ENCODE assay signal across 1 cellular context in genomic region chr3:67654099-67654831, GRCh38.
TF ChIP-seq lines count a peak whose summit lies in the region.

A gene with protein sequence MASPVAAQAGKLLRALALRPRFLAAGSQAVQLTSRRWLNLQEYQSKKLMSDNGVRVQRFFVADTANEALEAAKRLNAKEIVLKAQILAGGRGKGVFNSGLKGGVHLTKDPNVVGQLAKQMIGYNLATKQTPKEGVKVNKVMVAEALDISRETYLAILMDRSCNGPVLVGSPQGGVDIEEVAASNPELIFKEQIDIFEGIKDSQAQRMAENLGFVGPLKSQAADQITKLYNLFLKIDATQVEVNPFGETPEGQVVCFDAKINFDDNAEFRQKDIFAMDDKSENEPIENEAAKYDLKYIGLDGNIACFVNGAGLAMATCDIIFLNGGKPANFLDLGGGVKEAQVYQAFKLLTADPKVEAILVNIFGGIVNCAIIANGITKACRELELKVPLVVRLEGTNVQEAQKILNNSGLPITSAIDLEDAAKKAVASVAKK (minus strand): TSS chr3:67654612. CDS start chr3:67654586, 26 bp downstream.

TF ChIP-seq in HepG2, 621 proteins besides CTCF, POLR2A, EP300 and RAD21 (continued from another document and continues in another):
- TF ChIP-seq, protein P1, sequence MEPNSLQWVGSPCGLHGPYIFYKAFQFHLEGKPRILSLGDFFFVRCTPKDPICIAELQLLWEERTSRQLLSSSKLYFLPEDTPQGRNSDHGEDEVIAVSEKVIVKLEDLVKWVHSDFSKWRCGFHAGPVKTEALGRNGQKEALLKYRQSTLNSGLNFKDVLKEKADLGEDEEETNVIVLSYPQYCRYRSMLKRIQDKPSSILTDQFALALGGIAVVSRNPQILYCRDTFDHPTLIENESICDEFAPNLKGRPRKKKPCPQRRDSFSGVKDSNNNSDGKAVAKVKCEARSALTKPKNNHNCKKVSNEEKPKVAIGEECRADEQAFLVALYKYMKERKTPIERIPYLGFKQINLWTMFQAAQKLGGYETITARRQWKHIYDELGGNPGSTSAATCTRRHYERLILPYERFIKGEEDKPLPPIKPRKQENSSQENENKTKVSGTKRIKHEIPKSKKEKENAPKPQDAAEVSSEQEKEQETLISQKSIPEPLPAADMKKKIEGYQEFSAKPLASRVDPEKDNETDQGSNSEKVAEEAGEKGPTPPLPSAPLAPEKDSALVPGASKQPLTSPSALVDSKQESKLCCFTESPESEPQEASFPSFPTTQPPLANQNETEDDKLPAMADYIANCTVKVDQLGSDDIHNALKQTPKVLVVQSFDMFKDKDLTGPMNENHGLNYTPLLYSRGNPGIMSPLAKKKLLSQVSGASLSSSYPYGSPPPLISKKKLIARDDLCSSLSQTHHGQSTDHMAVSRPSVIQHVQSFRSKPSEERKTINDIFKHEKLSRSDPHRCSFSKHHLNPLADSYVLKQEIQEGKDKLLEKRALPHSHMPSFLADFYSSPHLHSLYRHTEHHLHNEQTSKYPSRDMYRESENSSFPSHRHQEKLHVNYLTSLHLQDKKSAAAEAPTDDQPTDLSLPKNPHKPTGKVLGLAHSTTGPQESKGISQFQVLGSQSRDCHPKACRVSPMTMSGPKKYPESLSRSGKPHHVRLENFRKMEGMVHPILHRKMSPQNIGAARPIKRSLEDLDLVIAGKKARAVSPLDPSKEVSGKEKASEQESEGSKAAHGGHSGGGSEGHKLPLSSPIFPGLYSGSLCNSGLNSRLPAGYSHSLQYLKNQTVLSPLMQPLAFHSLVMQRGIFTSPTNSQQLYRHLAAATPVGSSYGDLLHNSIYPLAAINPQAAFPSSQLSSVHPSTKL (CRISPR knock-in tag; IDR thresholded peaks at IDR 0.05): peak; percentile 62
- TF ChIP-seq ZNF614 (CRISPR knock-in tag; IDR thresholded peaks at IDR 0.05; ENCODE audit: borderline replicate concordance) (0 out of 2 replicates have a peak, but pooled peaks have one; percentile 13), ZBTB1 (CRISPR knock-in tag; IDR thresholded peaks at IDR 0.05; ENCODE audit: borderline replicate concordance) (no peak), FOXO1 (CRISPR knock-in tag; IDR thresholded peaks at IDR 0.05) (no peak), ATM (IDR thresholded peaks at IDR 0.05; ENCODE audit: borderline replicate concordance) (no peak), AGO2 (optimal IDR thresholded peaks at IDR 0.05; ENCODE audit: low read depth, low read length) (peak; percentile 90), ZNF878 (CRISPR knock-in tag; IDR thresholded peaks at IDR 0.05) (peak; percentile 88; the same call in 1 of the 2 replicates), MAFG (CRISPR knock-in tag; IDR thresholded peaks at IDR 0.05) (no peak), CSRNP1 (CRISPR knock-in tag; IDR thresholded peaks at IDR 0.05) (peak; percentile 59; the same call in 1 of the 2 replicates), MEIS1 (CRISPR knock-in tag; IDR thresholded peaks at IDR 0.05; ENCODE audit: borderline replicate concordance) (no peak; the same call in 1 of the 2 replicates), ZNF543 (CRISPR knock-in tag; IDR thresholded peaks at IDR 0.05) (peak; percentile 83; the same call in 1 of the 2 replicates), ZXDC (CRISPR knock-in tag; IDR thresholded peaks at IDR 0.05) (peak; percentile 33; the same call in 1 of the 2 replicates), ZNF780A (CRISPR knock-in tag; IDR thresholded peaks at IDR 0.05) (no peak), SMARCC2 (IDR thresholded peaks at IDR 0.05) (no peak), ZNF430 (CRISPR knock-in tag; IDR thresholded peaks at IDR 0.05) (peak; percentile 93), ASH2L (IDR thresholded peaks at IDR 0.05; ENCODE audit: insufficient read length, low read depth, low read length) (peak; percentile 90), MXD4 (CRISPR knock-in tag; IDR thresholded peaks at IDR 0.05) (peak; percentile 42; the same call in 1 of the 2 replicates), ZNF274 (CRISPR knock-in tag; IDR thresholded peaks at IDR 0.05) (peak; percentile 25; the same call in 1 of the 2 replicates), ZNF562 (CRISPR knock-in tag; IDR thresholded peaks at IDR 0.05; ENCODE audit: borderline replicate concordance) (no peak), REL (CRISPR knock-in tag; conservative IDR thresholded peaks at IDR 0.05) (no peak), PREB (CRISPR knock-in tag; IDR thresholded peaks at IDR 0.05) (no peak), KDM5B (CRISPR knock-in tag; IDR thresholded peaks at IDR 0.05; ENCODE audit: borderline replicate concordance) (peak; percentile 95; the same call in 1 of the 2 replicates), ZNF441 (CRISPR knock-in tag; IDR thresholded peaks at IDR 0.05; ENCODE audit: borderline replicate concordance) (peak; percentile 50; the same call in 1 of the 2 replicates), TMF1 (CRISPR knock-in tag; IDR thresholded peaks at IDR 0.05; ENCODE audit: low read depth) (peak; percentile 46; the same call in 1 of the 2 replicates), RNF2 (conservative IDR thresholded peaks at IDR 0.05; ENCODE audit: low read depth) (0 out of 2 replicates have a peak, but pooled peaks have one; percentile 36), ZNF292 (CRISPR knock-in tag; IDR thresholded peaks at IDR 0.05; ENCODE audit: borderline replicate concordance, low read depth) (no peak), KLF16 (CRISPR knock-in tag; IDR thresholded peaks at IDR 0.05) (0 out of 4 replicates have a peak, but pooled peaks of 1 of the 2 experiments have one; percentile 61), GABPA (IDR thresholded peaks at IDR 0.05; ENCODE audit: low read depth, low read length) (peak; percentile 19; the same call in 1 of the 2 replicates), GABPA (CRISPR knock-in tag; IDR thresholded peaks at IDR 0.05; ENCODE audit: low read depth) (0 out of 2 replicates have a peak, but pooled peaks have one; percentile 43), XRCC5 (optimal IDR thresholded peaks at IDR 0.05; ENCODE audit: low read length) (no peak), CBX1 (IDR thresholded peaks at IDR 0.05; ENCODE audit: low read depth) (no peak), TFDP1 (CRISPR knock-in tag; IDR thresholded peaks at IDR 0.05; ENCODE audit: borderline replicate concordance) (peak; percentile 61; the same call in 1 of the 2 replicates), SKIL (CRISPR knock-in tag; IDR thresholded peaks at IDR 0.05; ENCODE audit: borderline replicate concordance) (no peak), RELA (CRISPR knock-in tag; IDR thresholded peaks at IDR 0.05) (no peak), ZNF3 (CRISPR knock-in tag; IDR thresholded peaks at IDR 0.05) (no peak), ATF3 (CRISPR knock-in tag; IDR thresholded peaks at IDR 0.05) (0 out of 2 replicates have a peak, but pooled peaks have one; percentile 17)
- TF ChIP-seq, protein P2, sequence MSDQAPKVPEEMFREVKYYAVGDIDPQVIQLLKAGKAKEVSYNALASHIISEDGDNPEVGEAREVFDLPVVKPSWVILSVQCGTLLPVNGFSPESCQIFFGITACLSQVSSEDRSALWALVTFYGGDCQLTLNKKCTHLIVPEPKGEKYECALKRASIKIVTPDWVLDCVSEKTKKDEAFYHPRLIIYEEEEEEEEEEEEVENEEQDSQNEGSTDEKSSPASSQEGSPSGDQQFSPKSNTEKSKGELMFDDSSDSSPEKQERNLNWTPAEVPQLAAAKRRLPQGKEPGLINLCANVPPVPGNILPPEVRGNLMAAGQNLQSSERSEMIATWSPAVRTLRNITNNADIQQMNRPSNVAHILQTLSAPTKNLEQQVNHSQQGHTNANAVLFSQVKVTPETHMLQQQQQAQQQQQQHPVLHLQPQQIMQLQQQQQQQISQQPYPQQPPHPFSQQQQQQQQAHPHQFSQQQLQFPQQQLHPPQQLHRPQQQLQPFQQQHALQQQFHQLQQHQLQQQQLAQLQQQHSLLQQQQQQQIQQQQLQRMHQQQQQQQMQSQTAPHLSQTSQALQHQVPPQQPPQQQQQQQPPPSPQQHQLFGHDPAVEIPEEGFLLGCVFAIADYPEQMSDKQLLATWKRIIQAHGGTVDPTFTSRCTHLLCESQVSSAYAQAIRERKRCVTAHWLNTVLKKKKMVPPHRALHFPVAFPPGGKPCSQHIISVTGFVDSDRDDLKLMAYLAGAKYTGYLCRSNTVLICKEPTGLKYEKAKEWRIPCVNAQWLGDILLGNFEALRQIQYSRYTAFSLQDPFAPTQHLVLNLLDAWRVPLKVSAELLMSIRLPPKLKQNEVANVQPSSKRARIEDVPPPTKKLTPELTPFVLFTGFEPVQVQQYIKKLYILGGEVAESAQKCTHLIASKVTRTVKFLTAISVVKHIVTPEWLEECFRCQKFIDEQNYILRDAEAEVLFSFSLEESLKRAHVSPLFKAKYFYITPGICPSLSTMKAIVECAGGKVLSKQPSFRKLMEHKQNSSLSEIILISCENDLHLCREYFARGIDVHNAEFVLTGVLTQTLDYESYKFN (CRISPR knock-in tag; conservative IDR thresholded peaks at IDR 0.05): peak; percentile 60
- TF ChIP-seq, protein P3, sequence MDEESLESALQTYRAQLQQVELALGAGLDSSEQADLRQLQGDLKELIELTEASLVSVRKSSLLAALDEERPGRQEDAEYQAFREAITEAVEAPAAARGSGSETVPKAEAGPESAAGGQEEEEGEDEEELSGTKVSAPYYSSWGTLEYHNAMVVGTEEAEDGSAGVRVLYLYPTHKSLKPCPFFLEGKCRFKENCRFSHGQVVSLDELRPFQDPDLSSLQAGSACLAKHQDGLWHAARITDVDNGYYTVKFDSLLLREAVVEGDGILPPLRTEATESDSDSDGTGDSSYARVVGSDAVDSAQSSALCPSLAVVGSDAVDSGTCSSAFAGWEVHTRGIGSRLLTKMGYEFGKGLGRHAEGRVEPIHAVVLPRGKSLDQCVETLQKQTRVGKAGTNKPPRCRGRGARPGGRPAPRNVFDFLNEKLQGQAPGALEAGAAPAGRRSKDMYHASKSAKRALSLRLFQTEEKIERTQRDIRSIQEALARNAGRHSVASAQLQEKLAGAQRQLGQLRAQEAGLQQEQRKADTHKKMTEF (CRISPR knock-in tag; IDR thresholded peaks at IDR 0.05): peak; percentile 92
- TF ChIP-seq, protein P4, sequence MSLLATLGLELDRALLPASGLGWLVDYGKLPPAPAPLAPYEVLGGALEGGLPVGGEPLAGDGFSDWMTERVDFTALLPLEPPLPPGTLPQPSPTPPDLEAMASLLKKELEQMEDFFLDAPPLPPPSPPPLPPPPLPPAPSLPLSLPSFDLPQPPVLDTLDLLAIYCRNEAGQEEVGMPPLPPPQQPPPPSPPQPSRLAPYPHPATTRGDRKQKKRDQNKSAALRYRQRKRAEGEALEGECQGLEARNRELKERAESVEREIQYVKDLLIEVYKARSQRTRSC (CRISPR knock-in tag; IDR thresholded peaks at IDR 0.05; ENCODE audit: low read depth): no peak
